1 cellular context compared by ENCODE assay signal in genomic region chr2:42086500-42086953, GRCh38.
TF ChIP-seq lines count a peak whose summit lies in the region.

No MANE protein-coding gene starts in this region.

TF ChIP-seq in HepG2, 621 proteins besides CTCF, POLR2A, EP300 and RAD21 (continued from another document):
- no peak for TF ChIP-seq ZUFSP (CRISPR knock-in tag; IDR thresholded peaks at IDR 0.05; ENCODE audit: borderline replicate concordance)
- no peak for TF ChIP-seq ZNF503 (CRISPR knock-in tag; IDR thresholded peaks at IDR 0.05)
- TF ChIP-seq KDM1A (CRISPR knock-in tag; IDR thresholded peaks at IDR 0.05), result no peak
- TF ChIP-seq ARNTL (CRISPR knock-in tag; IDR thresholded peaks at IDR 0.05), result no peak
- peak in 1 of 2 experiments; percentile 48; a peak in 1 of 4 replicates for TF ChIP-seq KLF16 (CRISPR knock-in tag; IDR thresholded peaks at IDR 0.05)
- TF ChIP-seq EED (CRISPR knock-in tag; IDR thresholded peaks at IDR 0.05), result peak; percentile 31; the same call in 1 of the 2 replicates
- no peak for TF ChIP-seq ZNF546 (CRISPR knock-in tag; conservative IDR thresholded peaks at IDR 0.05)
- no peak for TF ChIP-seq ZNF225 (CRISPR knock-in tag; IDR thresholded peaks at IDR 0.05)
- no peak for TF ChIP-seq FOXA1 (IDR thresholded peaks at IDR 0.05)
- no peak for TF ChIP-seq FOXA1 (CRISPR knock-in tag; IDR thresholded peaks at IDR 0.05)
- 0 out of 2 replicates have a peak, but pooled peaks have one; percentile 41 for TF ChIP-seq ZNF572 (CRISPR knock-in tag; IDR thresholded peaks at IDR 0.05)
- TF ChIP-seq ZNF577 (CRISPR knock-in tag; IDR thresholded peaks at IDR 0.05; ENCODE audit: borderline replicate concordance, low read depth), result no peak
- peak; percentile 71; the same call in 1 of the 2 replicates for TF ChIP-seq ZNF800 (CRISPR knock-in tag; IDR thresholded peaks at IDR 0.05)
- peak; percentile 25; the same call in 1 of the 2 replicates for TF ChIP-seq MYNN (CRISPR knock-in tag; IDR thresholded peaks at IDR 0.05; ENCODE audit: low read depth)
- peak; percentile 40; the same call in 1 of the 2 replicates for TF ChIP-seq TFAP4 (IDR thresholded peaks at IDR 0.05; ENCODE audit: borderline replicate concordance, low read depth)
- no peak; the same call in 1 of the 2 replicates for TF ChIP-seq KMT2B (CRISPR knock-in tag; IDR thresholded peaks at IDR 0.05)
- no peak for TF ChIP-seq ZNF564 (CRISPR knock-in tag; IDR thresholded peaks at IDR 0.05)
- no peak for TF ChIP-seq ZNF543 (CRISPR knock-in tag; IDR thresholded peaks at IDR 0.05)
- TF ChIP-seq LBX2 (CRISPR knock-in tag; IDR thresholded peaks at IDR 0.05; ENCODE audit: borderline replicate concordance), result no peak
- peak; percentile 55; the same call in 1 of the 2 replicates for TF ChIP-seq SALL1 (CRISPR knock-in tag; IDR thresholded peaks at IDR 0.05)
- TF ChIP-seq ZFP62 (CRISPR knock-in tag; IDR thresholded peaks at IDR 0.05), result no peak
- TF ChIP-seq ZNF362 (CRISPR knock-in tag; IDR thresholded peaks at IDR 0.05; ENCODE audit: borderline replicate concordance), result no peak
- peak; percentile 37; the same call in 1 of the 2 replicates for TF ChIP-seq ZNF580 (CRISPR knock-in tag; IDR thresholded peaks at IDR 0.05; ENCODE audit: borderline replicate concordance, low read depth)
- no peak for TF ChIP-seq ZMYM2 (CRISPR knock-in tag; IDR thresholded peaks at IDR 0.05)
- no peak for TF ChIP-seq ZSCAN9 (CRISPR knock-in tag; IDR thresholded peaks at IDR 0.05; ENCODE audit: borderline replicate concordance)
- peak; percentile 46; the same call in 1 of the 2 replicates for TF ChIP-seq MIER2 (CRISPR knock-in tag; IDR thresholded peaks at IDR 0.05)
- no peak for TF ChIP-seq ZNF574 (CRISPR knock-in tag; IDR thresholded peaks at IDR 0.05)
- no peak for TF ChIP-seq ZNF878 (CRISPR knock-in tag; IDR thresholded peaks at IDR 0.05)
- TF ChIP-seq NR0B2 (CRISPR knock-in tag; IDR thresholded peaks at IDR 0.05), result no peak
- TF ChIP-seq MXD3 (CRISPR knock-in tag; IDR thresholded peaks at IDR 0.05), result 0 out of 2 replicates have a peak, but pooled peaks have one; percentile 56
- peak; percentile 43; the same call in 1 of the 2 replicates for TF ChIP-seq PAXIP1 (CRISPR knock-in tag; conservative IDR thresholded peaks at IDR 0.05)
- peak; percentile 20; the same call in 1 of the 2 replicates for TF ChIP-seq CBX5 (CRISPR knock-in tag; IDR thresholded peaks at IDR 0.05; ENCODE audit: borderline replicate concordance)
- TF ChIP-seq ZNF7 (CRISPR knock-in tag; IDR thresholded peaks at IDR 0.05), result no peak
- no peak for TF ChIP-seq HOXA5 (CRISPR knock-in tag; IDR thresholded peaks at IDR 0.05)
- TF ChIP-seq NR3C1 (CRISPR knock-in tag; IDR thresholded peaks at IDR 0.05), result no peak
- 0 out of 2 replicates have a peak, but pooled peaks have one; percentile 77 for TF ChIP-seq SP140L (CRISPR knock-in tag; IDR thresholded peaks at IDR 0.05; ENCODE audit: borderline replicate concordance)
- TF ChIP-seq CHD2 (IDR thresholded peaks at IDR 0.05; ENCODE audit: low read depth, low read length), result no peak
- 0 out of 2 replicates have a peak, but pooled peaks have one; percentile 52 for TF ChIP-seq ZNF12 (CRISPR knock-in tag; IDR thresholded peaks at IDR 0.05)
